In the genomic region with DNA sequence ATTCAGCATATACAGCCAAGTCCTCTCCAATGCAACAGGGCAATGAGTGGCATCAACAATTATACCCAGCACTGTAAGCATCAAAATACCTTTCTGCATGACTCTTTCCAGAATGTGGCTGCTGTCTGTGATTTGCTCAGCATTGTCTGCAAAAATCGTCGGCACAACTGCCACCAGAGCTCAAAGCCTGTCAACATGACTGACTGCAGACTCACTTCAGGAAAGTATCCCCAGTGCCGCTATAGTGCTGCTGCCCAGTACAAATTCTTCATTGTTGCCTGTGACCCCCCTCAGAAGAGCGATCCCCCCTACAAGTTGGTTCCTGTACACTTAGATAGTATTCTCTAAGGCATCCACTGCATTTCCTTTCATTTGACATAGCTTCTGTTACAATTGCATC, we compare ENCODE assay signal across 11 cellular contexts. TPM values are rescaled to one million over a fixed set of nuclear protein-coding genes. Genes with fewer than 3 reads are reported as not detected.
DNase-seq lines count a peak whose midpoint lies in the region; ATAC-seq and TF ChIP-seq lines count a peak whose summit lies in the region.
"Had no signal": no experiment of that assay in that cellular context is flagged by ENCODE, and none has a peak within 500 bp of the region (broad histone marks: within the 10 kb centered on the region; RNA-seq: fewer than 3 reads in every experiment).

No MANE protein-coding gene starts in this region.

- DNase-seq in activated CD4-positive, alpha-beta T cell treated with anti-CD3 and anti-CD28 coated beads, Interleukin-2, amount 10 ng/mL, durations not matched to agents 7 days and 5 days, result peak; percentile 9
- DNase-seq in activated CD4-positive, alpha-beta T cell treated with anti-CD3 and anti-CD28 coated beads for 1 hour, result no peak
- DNase-seq in memory B cell (ENCODE audit: low spot score in 2 of 2) (no peak), suprapubic skin (ENCODE audit: low spot score in 2 of 2) (no peak), GF-D8 (lab: John Stamatoyannopoulos, UW) (no peak), Karpas-422 (no peak)
- DNase-seq: ACHN, NCI-H526 treated with DMSO at 0.1 percent for 48 hours had no signal

- peaks cover 34% of the 10 kb centered on the region for H3K4me1 Mint-ChIP-seq in activated CD4-positive, alpha-beta T cell treated with anti-CD3 and anti-CD28 coated beads, Interleukin-2, amount 10 ng/mL, durations not matched to agents 7 days and 5 days
- H3K4me1 Mint-ChIP-seq in activated naive CD8-positive, alpha-beta T cell (ENCODE audit: low read depth), result peaks cover 30% of the 10 kb centered on the region
- peaks cover 37% of the 10 kb centered on the region for H3K4me1 Mint-ChIP-seq in memory B cell

- H3K27ac Mint-ChIP-seq in activated CD4-positive, alpha-beta T cell treated with anti-CD3 and anti-CD28 coated beads, Interleukin-2, amount 10 ng/mL, durations not matched to agents 7 days and 5 days, result peak overlapping the region; percentile 93
- H3K27ac Mint-ChIP-seq in activated naive CD8-positive, alpha-beta T cell, result peak overlapping the region; percentile 69
- peak overlapping the region; percentile 93 for H3K27ac Mint-ChIP-seq in memory B cell

- peak overlapping the region; percentile 24 for H3K4me3 ChIP-seq in suprapubic skin
- no peak overlapping the region for H3K4me3 ChIP-seq in Karpas-422 (ENCODE audit: low read length)

- H3K27me3 ChIP-seq in suprapubic skin (no peaks in the 10 kb centered on the region), Karpas-422 (ENCODE audit: low read length) (no peaks in the 10 kb centered on the region)

- no peaks in the 10 kb centered on the region for H3K9me2 ChIP-seq in Karpas-422 (replicated peaks; ENCODE audit: insufficient read depth, low read length)

- no peak overlapping the region for H2AFZ ChIP-seq in Karpas-422 (ENCODE audit: low read length)

- no peak overlapping the region for H3K4me2 ChIP-seq in Karpas-422 (ENCODE audit: low read depth, low read length, poor library complexity, severe bottlenecking)

- H3K9me3 Mint-ChIP-seq in activated CD4-positive, alpha-beta T cell treated with anti-CD3 and anti-CD28 coated beads, Interleukin-2, amount 10 ng/mL, durations not matched to agents 7 days and 5 days, result peaks cover 2% of the 10 kb centered on the region
- H3K9me3 Mint-ChIP-seq in activated naive CD8-positive, alpha-beta T cell (ENCODE audit: low read depth), result no peaks in the 10 kb centered on the region
- no peaks in the 10 kb centered on the region for H3K9me3 Mint-ChIP-seq in memory B cell

- CTCF ChIA-PET in activated CD4-positive, alpha-beta T cell treated with anti-CD3 and anti-CD28 coated beads, Interleukin-2, amount 10 ng/mL, durations not matched to agents 7 days and 5 days (lab: Charles Lee), result interaction anchor here (1.9 kb wide), 1 partner anchor 14 kb away, joined by 4 read pairs; the partner anchor contains the start of gene EDDM3B

- no peak for TF ChIP-seq EP300 in suprapubic skin (IDR thresholded peaks at IDR 0.05)

- H3K27ac ChIP-seq in suprapubic skin (peak overlapping the region; percentile 57), Karpas-422 (ENCODE audit: low read length) (no peak overlapping the region)

- no peaks in the 10 kb centered on the region for H4K20me1 ChIP-seq in Karpas-422 (ENCODE audit: insufficient read depth, low read depth, low read length)

- peak overlapping the region; percentile 56 for H3K4me3 Mint-ChIP-seq in activated CD4-positive, alpha-beta T cell treated with anti-CD3 and anti-CD28 coated beads, Interleukin-2, amount 10 ng/mL, durations not matched to agents 7 days and 5 days
- H3K4me3 Mint-ChIP-seq in activated naive CD8-positive, alpha-beta T cell, result peak overlapping the region; percentile 74
- H3K4me3 Mint-ChIP-seq in memory B cell, result peak overlapping the region; percentile 97

- WGBS in suprapubic skin, result 10% methylated on average over 4 of the region's 4 CpGs

- H3K4me1 ChIP-seq in suprapubic skin, result peaks cover 4% of the 10 kb centered on the region
- H3K4me1 ChIP-seq in Karpas-422 (ENCODE audit: low read length), result no peaks in the 10 kb centered on the region

- TF ChIP-seq CTCF in suprapubic skin (IDR thresholded peaks at IDR 0.05), result no peak

- no peaks in the 10 kb centered on the region for H3K27me3 Mint-ChIP-seq in activated CD4-positive, alpha-beta T cell treated with anti-CD3 and anti-CD28 coated beads, Interleukin-2, amount 10 ng/mL, durations not matched to agents 7 days and 5 days
- no peaks in the 10 kb centered on the region for H3K27me3 Mint-ChIP-seq in activated naive CD8-positive, alpha-beta T cell
- H3K27me3 Mint-ChIP-seq in memory B cell, result no peaks in the 10 kb centered on the region

- no peaks in the 10 kb centered on the region for H3K36me3 ChIP-seq in suprapubic skin
- H3K36me3 ChIP-seq in Karpas-422 (ENCODE audit: insufficient read depth, low read length), result no peaks in the 10 kb centered on the region

- TF ChIP-seq POLR2A in suprapubic skin (IDR thresholded peaks at IDR 0.05), result no peak

- H3K9ac ChIP-seq in Karpas-422 (ENCODE audit: low read length), result no peak overlapping the region

- H3K79me2 ChIP-seq in Karpas-422 (ENCODE audit: low read length), result no peaks in the 10 kb centered on the region

- ATAC-seq in memory B cell (ENCODE audit: low read depth) (no peak), HG03280 (IDR thresholded peaks at IDR 0.05; ENCODE audit: unreplicated experiment) (no peak)

- H3K36me3 Mint-ChIP-seq in activated CD4-positive, alpha-beta T cell treated with anti-CD3 and anti-CD28 coated beads, Interleukin-2, amount 10 ng/mL, durations not matched to agents 7 days and 5 days (ENCODE audit: low read depth), result no peaks in the 10 kb centered on the region
- H3K36me3 Mint-ChIP-seq in activated naive CD8-positive, alpha-beta T cell, result no peaks in the 10 kb centered on the region
- peaks cover 17% of the 10 kb centered on the region for H3K36me3 Mint-ChIP-seq in memory B cell

- POLR2A ChIA-PET in activated CD4-positive, alpha-beta T cell treated with anti-CD3 and anti-CD28 coated beads, Interleukin-2, amount 10 ng/mL, durations not matched to agents 7 days and 5 days (lab: Charles Lee), result interaction anchor here (0.5 kb wide), 1 partner anchor 349 kb away, joined by 3 read pairs; no protein-coding TSS in a partner anchor

- no peaks in the 10 kb centered on the region for H3K9me3 ChIP-seq in suprapubic skin
- H3K9me3 ChIP-seq in Karpas-422 (ENCODE audit: low read length), result no peaks in the 10 kb centered on the region

RNA-seq across cellular contexts. Expression of gene RNASE6, which starts 0.7 kb away (rescaled TPM):
- 1 to 10 TPM; 2.4 TPM for total RNA-seq in activated CD4-positive, alpha-beta T cell treated with anti-CD3 and anti-CD28 coated beads, Interleukin-2, amount 10 ng/mL, durations not matched to agents 7 days and 5 days
- total RNA-seq in suprapubic skin, result 1 to 10 TPM; 4.0 to 8.1 (median 7.6) TPM
- not detected in 2 replicates for total RNA-seq in Karpas-422 (2014; rRNA removed; shearing (Covaris generic); ENCODE audit: low replicate concordance)
- total RNA-seq: myocyte had no signal

RNA-seq across cellular contexts. Expression of gene EDDM3B, which starts 13.6 kb away (rescaled TPM):
- not detected for total RNA-seq in activated CD4-positive, alpha-beta T cell treated with anti-CD3 and anti-CD28 coated beads, Interleukin-2, amount 10 ng/mL, durations not matched to agents 7 days and 5 days
- total RNA-seq in suprapubic skin, result not detected
- 0.22 TPM in 1 of 2 replicates, not detected in the other for total RNA-seq in Karpas-422 (2014; rRNA removed; shearing (Covaris generic); ENCODE audit: low replicate concordance)
- total RNA-seq: myocyte had no signal

RNA-seq across cellular contexts. Expression of gene RNASE1, which starts 20.8 kb away (rescaled TPM):
- total RNA-seq in activated CD4-positive, alpha-beta T cell treated with anti-CD3 and anti-CD28 coated beads, Interleukin-2, amount 10 ng/mL, durations not matched to agents 7 days and 5 days, result not detected
- total RNA-seq in suprapubic skin, result 10 to 100 TPM; 39.7 to 97.1 (median 64.0) TPM
- total RNA-seq in Karpas-422 (2014; rRNA removed; shearing (Covaris generic); ENCODE audit: low replicate concordance), result not detected in 2 replicates
- total RNA-seq: myocyte had no signal

RNA-seq across cellular contexts. Expression of gene EDDM3A, which starts 36.1 kb away (rescaled TPM):
- total RNA-seq in activated CD4-positive, alpha-beta T cell treated with anti-CD3 and anti-CD28 coated beads, Interleukin-2, amount 10 ng/mL, durations not matched to agents 7 days and 5 days, result not detected
- not detected for total RNA-seq in suprapubic skin
- not detected in 2 replicates for total RNA-seq in Karpas-422 (2014; rRNA removed; shearing (Covaris generic); ENCODE audit: low replicate concordance)
- total RNA-seq: myocyte had no signal

Comparison
In these comparisons a context has a peak if more than half of its experiments do, and no peak if none do; other contexts are left out.
1. RNA of gene RNASE1, which starts 20.8 kb away (total RNA-seq): 39.7 to 97.1 TPM in suprapubic skin; not detected in activated CD4-positive, alpha-beta T cell treated with anti-CD3 and anti-CD28 coated beads, Interleukin-2, amount 10 ng/mL, durations not matched to agents 7 days and 5 days and not detected in Karpas-422; every median in the first group is over 10 times any median in the second.
2. Peak in every context shown above with its lines, with median percentiles within 50 percentile points of each other: H3K27ac Mint-ChIP-seq and H3K4me3 Mint-ChIP-seq.